In the genomic region with DNA sequence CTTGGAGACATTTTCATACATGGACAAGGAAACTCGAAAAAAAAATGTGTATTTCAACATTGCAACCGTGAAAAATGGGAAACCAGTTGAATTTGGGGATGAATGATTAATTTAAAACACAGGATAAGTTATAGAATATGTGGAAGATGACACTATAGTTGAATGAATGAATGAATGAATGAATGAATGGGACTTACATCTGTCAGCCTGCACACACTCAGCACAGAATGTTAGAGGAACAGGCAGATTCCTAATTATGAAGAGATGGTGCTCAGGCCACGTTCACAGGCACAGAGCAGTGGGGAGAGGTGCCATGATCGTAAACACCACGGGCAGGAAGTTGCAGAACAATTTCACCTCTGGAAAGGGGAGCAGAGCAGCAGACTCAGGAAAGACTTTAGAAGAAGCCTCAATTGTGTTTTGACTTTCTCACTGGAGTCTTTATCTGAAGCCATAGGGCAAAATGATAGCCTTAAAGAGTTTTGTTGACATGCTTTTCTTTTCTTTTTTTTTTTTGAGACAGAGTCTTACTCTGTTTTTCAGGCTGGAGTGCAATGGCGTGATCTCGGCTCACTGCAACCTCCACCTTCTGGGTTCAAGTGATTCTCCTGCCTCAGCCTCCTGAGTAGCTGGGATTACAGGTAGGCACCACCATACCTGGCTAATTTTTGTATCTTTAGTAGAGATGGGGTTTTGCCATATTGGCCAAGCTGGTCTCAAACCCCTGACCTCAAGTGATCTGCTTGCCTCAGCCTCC, we compare ENCODE assay signal across 26 cellular contexts. TPM values are rescaled to one million over a fixed set of nuclear protein-coding genes. Genes with fewer than 3 reads are reported as not detected.
"Had no signal": no experiment of that assay in that cellular context is flagged by ENCODE, and none has a peak within 500 bp of the region (broad histone marks: within the 10 kb centered on the region; RNA-seq: fewer than 3 reads in every experiment).

No MANE protein-coding gene starts in this region.

- H3K4me3 Mint-ChIP-seq: brain; endodermal cell; stimulated activated naive CD8-positive, alpha-beta T cell treated with anti-CD3 and anti-CD28 coated beads, Interleukin-15, amount 100 ng/mL, for 72 hours; T-helper 17 cell had no signal

- H3K36me3 Mint-ChIP-seq: brain had no signal

- H3K27ac Mint-ChIP-seq: stimulated activated naive CD8-positive, alpha-beta T cell treated with anti-CD3 and anti-CD28 coated beads, Interleukin-15, amount 100 ng/mL, for 72 hours; T-helper 17 cell had no signal

- FAIRE-seq: colon, keratinocyte, urothelium cell line had no signal

- H3K4me1 ChIP-seq: foreskin keratinocyte had no signal

- H3K27me3 ChIP-seq: dorsolateral prefrontal cortex had no signal

- H3K36me3 ChIP-seq: thoracic aorta had no signal

- ATAC-seq: foreskin keratinocyte; stimulated activated naive CD8-positive, alpha-beta T cell treated with anti-CD3 and anti-CD28 coated beads, Interleukin-15, amount 100 ng/mL, for 72 hours; T-helper 17 cell had no signal

- DNase-seq: activated CD4-positive, alpha-beta T cell treated with anti-CD3 and anti-CD28 coated beads, Interleukin-2, amount 50 U/mL, for 48 hours; activated naive CD4-positive, alpha-beta T cell treated with Interleukin-2 at 50 U/mL for 16 hours; activated T-cell treated with anti-CD3 and anti-CD28 coated beads for 4 hours; anterior cingulate cortex; central memory CD4-positive, alpha-beta T cell; dorsolateral prefrontal cortex; foreskin keratinocyte; occipital lobe; stimulated activated CD4-positive, alpha-beta T cell treated with anti-CD3 and anti-CD28 coated beads, Interleukin-15, amount 100 ng/mL, for 24 hours; stimulated activated CD4-positive, alpha-beta T cell treated with anti-CD3 and anti-CD28 coated beads, Interleukin-2, amount 100 ng/mL, for 48 hours; stimulated activated naive CD8-positive, alpha-beta T cell treated with anti-CD3 and anti-CD28 coated beads, Interleukin-15, amount 100 ng/mL, for 72 hours; T-helper 17 cell had no signal

- H3K27me3 Mint-ChIP-seq: progenitor cell of endocrine pancreas had no signal

- H3K4me3 ChIP-seq: dorsolateral prefrontal cortex, thoracic aorta had no signal

- H3K4me1 Mint-ChIP-seq: brain; stimulated activated naive CD8-positive, alpha-beta T cell treated with anti-CD3 and anti-CD28 coated beads, Interleukin-15, amount 100 ng/mL, for 72 hours; T-helper 17 cell had no signal

- H3K27ac ChIP-seq: dorsolateral prefrontal cortex, foreskin keratinocyte, thoracic aorta, VCaP had no signal

RNA-seq across cellular contexts. Expression of a gene that starts 4.9 kb away (rescaled TPM):
- total RNA-seq: epithelial cell of proximal tubule, fibroblast of lung, foreskin keratinocyte, lung microvascular endothelial cell, myocyte, occipital lobe, progenitor cell of endocrine pancreas, skeletal muscle tissue, T-helper 17 cell, thoracic aorta had no signal
- polyA plus RNA-seq: fibroblast of lung, foreskin keratinocyte, keratinocyte, neural cell had no signal

RNA-seq across cellular contexts. Expression of a gene that starts 32.0 kb away (rescaled TPM):
- total RNA-seq: dorsolateral prefrontal cortex, endodermal cell, epithelial cell of proximal tubule, fibroblast of lung, foreskin keratinocyte, lung microvascular endothelial cell, myocyte, occipital lobe, progenitor cell of endocrine pancreas, skeletal muscle tissue, T-helper 17 cell, thoracic aorta had no signal
- polyA plus RNA-seq: fibroblast of lung, foreskin keratinocyte, keratinocyte, neural cell had no signal
